In genomic region chr15:66721954-66722353, GRCh38 we compare ENCODE assay signal across 16 cellular contexts. TPM values are rescaled to one million over a fixed set of nuclear protein-coding genes. Genes with fewer than 3 reads are reported as not detected.
DNase-seq lines count a peak whose midpoint lies in the region; ATAC-seq and TF ChIP-seq lines count a peak whose summit lies in the region.
"Had no signal": no experiment of that assay in that cellular context is flagged by ENCODE, and none has a peak within 500 bp of the region (broad histone marks: within the 10 kb centered on the region; RNA-seq: fewer than 3 reads in every experiment).

No MANE protein-coding gene starts in this region.

- no peak for DNase-seq in activated naive CD4-positive, alpha-beta T cell treated with anti-CD3 and anti-CD28 coated beads, Interleukin-2, amount 10 ng/mL, durations not matched to agents 7 days and 5 days
- DNase-seq in activated naive CD4-positive, alpha-beta T cell treated with anti-CD3 and anti-CD28 coated beads, Interleukin-2, amount 50 U/mL, for 16 hours: no peak
- DNase-seq in Panc1 (ENCODE audit: low read depth, low spot score): no peak
- DNase-seq in tibial artery: no peak
- DNase-seq in NCI-H1105 (lab: John Stamatoyannopoulos, UW): no peak
- DNase-seq in germinal center (ENCODE audit: low spot score): no peak
- DNase-seq: Caco-2, DMS53, KBM-7, NCI-H1092 treated with DMSO at 0.1 percent for 48 hours, NCI-H1694 treated with DMSO at 0.1 percent for 48 hours, NCI-H2171 had no signal

- H3K9me3 Mint-ChIP-seq in activated naive CD4-positive, alpha-beta T cell treated with anti-CD3 and anti-CD28 coated beads, Interleukin-2, amount 10 ng/mL, durations not matched to agents 7 days and 5 days: no peaks in the 10 kb centered on the region
- H3K9me3 Mint-ChIP-seq in nephron: no peaks in the 10 kb centered on the region

- H3K27me3 ChIP-seq in Panc1 (ENCODE audit: control insufficient read depth, insufficient read depth, low read length) (no peaks in the 10 kb centered on the region), tibial artery (no peaks in the 10 kb centered on the region)

- CTCF ChIA-PET in activated naive CD4-positive, alpha-beta T cell treated with anti-CD3 and anti-CD28 coated beads, Interleukin-2, amount 10 ng/mL, durations not matched to agents 7 days and 5 days (lab: Charles Lee): no interaction called here
- CTCF ChIA-PET in Panc1 (lab: Charles Lee): no interaction called here

- ATAC-seq in Panc1 (no peak), HG03280 (IDR thresholded peaks at IDR 0.05; ENCODE audit: unreplicated experiment) (no peak)

- TF ChIP-seq CTCF in Panc1 (IDR thresholded peaks at IDR 0.05): no peak
- TF ChIP-seq CTCF in nephron (IDR thresholded peaks at IDR 0.05; ENCODE audit: unreplicated experiment in 3 of 3): no peak
- TF ChIP-seq CTCF in tibial artery (IDR thresholded peaks at IDR 0.05): no peak

- peaks cover 36% of the 10 kb centered on the region for H3K4me1 Mint-ChIP-seq in activated naive CD4-positive, alpha-beta T cell treated with anti-CD3 and anti-CD28 coated beads, Interleukin-2, amount 10 ng/mL, durations not matched to agents 7 days and 5 days
- H3K4me1 Mint-ChIP-seq in nephron: peaks cover 63% of the 10 kb centered on the region

- peaks cover 80% of the 10 kb centered on the region for H3K4me1 ChIP-seq in Panc1 (ENCODE audit: control insufficient read depth, insufficient read depth, low read length)
- peaks cover 5 to 97% (median 63%) of the 10 kb centered on the region in 4 donors for H3K4me1 ChIP-seq in tibial artery

- intact Hi-C loops in Panc1 (cut with micrococcal nuclease; ENCODE audit: unreplicated experiment): no loop called here
- intact Hi-C loops in tibial artery (cut with DNase I; ENCODE audit: low total_unique reads): loop anchor here (5.0 kb wide), 1 partner anchor 40 kb away; no protein-coding TSS in a partner anchor

- in situ Hi-C loops in Panc1 (cut with HindIII; ENCODE audit: low pct_unique_long_range_greater_than_20kb, low sequenced_read_pairs): no loop called here

- H3K27ac Mint-ChIP-seq in activated naive CD4-positive, alpha-beta T cell treated with anti-CD3 and anti-CD28 coated beads, Interleukin-2, amount 10 ng/mL, durations not matched to agents 7 days and 5 days: peak overlapping the region; percentile 95
- peak overlapping the region in 2 of 3 experiments; percentile 41 to 44 for H3K27ac Mint-ChIP-seq in nephron

- H3K27me3 Mint-ChIP-seq in activated naive CD4-positive, alpha-beta T cell treated with anti-CD3 and anti-CD28 coated beads, Interleukin-2, amount 10 ng/mL, durations not matched to agents 7 days and 5 days: peaks cover 28% of the 10 kb centered on the region
- no peaks in the 10 kb centered on the region for H3K27me3 Mint-ChIP-seq in nephron (ENCODE audit: low read depth)

- H3K27ac ChIP-seq in Panc1 (ENCODE audit: low read length) (peak overlapping the region; percentile 59), tibial artery (peak overlapping the region; percentile 85 to 90)
- H3K27ac ChIP-seq: C4-2B had no signal

- no peak overlapping the region for H3K4me3 Mint-ChIP-seq in activated naive CD4-positive, alpha-beta T cell treated with anti-CD3 and anti-CD28 coated beads, Interleukin-2, amount 10 ng/mL, durations not matched to agents 7 days and 5 days
- H3K4me3 Mint-ChIP-seq in nephron: no peak overlapping the region

- no TSS peak for BruUV-seq in Panc1 (replicated peaks; lab: Mats Ljungman, UMichigan)

- POLR2A ChIA-PET in Panc1 (lab: Charles Lee): no interaction called here

- no peaks in the 10 kb centered on the region for H3K36me3 Mint-ChIP-seq in activated naive CD4-positive, alpha-beta T cell treated with anti-CD3 and anti-CD28 coated beads, Interleukin-2, amount 10 ng/mL, durations not matched to agents 7 days and 5 days
- H3K36me3 Mint-ChIP-seq in nephron (ENCODE audit: low read depth): peaks cover 52% of the 10 kb centered on the region

- no peak overlapping the region for H3K4me3 ChIP-seq in Panc1 (ENCODE audit: low read depth in 2 of 2, low read length in 2 of 2)
- H3K4me3 ChIP-seq in tibial artery: no peak overlapping the region

- H3K9me3 ChIP-seq in Panc1 (ENCODE audit: control insufficient read depth, insufficient read depth, low read depth, low read length): no peaks in the 10 kb centered on the region
- H3K9me3 ChIP-seq in tibial artery: no peaks in the 10 kb centered on the region
- H3K9me3 ChIP-seq: Caco-2 had no signal

- H3K36me3 ChIP-seq in Panc1 (ENCODE audit: control insufficient read depth, insufficient read depth, low read length) (no peaks in the 10 kb centered on the region; the same call in 1 of the 2 replicates), tibial artery (peaks cover 7 to 17% (median 9%) of the 10 kb centered on the region in 3 donors)

RNA-seq across cellular contexts. Expression of gene SMAD6, which starts 19.9 kb away (rescaled TPM):
- 45.9 TPM for total RNA-seq in Panc1 (2021; ENCODE audit: unreplicated experiment)
- 52.1 TPM for polyA plus RNA-seq in Panc1 (2012; ENCODE audit: insufficient read length)
- total RNA-seq: MCF 10A had no signal
